16 cellular contexts compared by ENCODE assay signal in genomic region chr7:98091061-98091460, GRCh38.
"Had no signal": no experiment of that assay in that cellular context is flagged by ENCODE, and none has a peak within 500 bp of the region (broad histone marks: within the 10 kb centered on the region; RNA-seq: fewer than 3 reads in every experiment).

No MANE protein-coding gene starts in this region.

- H3K27me3 ChIP-seq: colonic mucosa, suprapubic skin had no signal

- H3K4me1 ChIP-seq: adrenal gland, colonic mucosa had no signal

- ATAC-seq: activated CD8-positive, alpha-beta T cell treated with anti-CD3 and anti-CD28 coated beads, Interleukin-2, amount 10 ng/mL, durations not matched to agents 7 days and 5 days; sciatic nerve; stimulated activated naive CD8-positive, alpha-beta T cell treated with anti-CD3 and anti-CD28 coated beads, Interleukin-15, Interleukin-2, amounts not matched to agents 100 U/mL and 50 U/mL, for 24 hours had no signal

- H3K9me3 ChIP-seq: colonic mucosa had no signal

- H3K36me3 ChIP-seq: adrenal gland, colonic mucosa, esophagus squamous epithelium, suprapubic skin had no signal

- DNase-seq: activated CD4-positive, alpha-beta T cell treated with anti-CD3 and anti-CD28 coated beads, Interleukin-2, amount 10 ng/mL, durations not matched to agents 24 days and 14 days; activated CD4-positive, CD25-positive, alpha-beta regulatory T cell; activated CD8-positive, alpha-beta memory T cell treated with anti-CD3 and anti-CD28 coated beads, Interleukin-2, amount 50 U/mL, for 4 hours; activated CD8-positive, alpha-beta T cell treated with anti-CD3 and anti-CD28 coated beads, Interleukin-2, amount 10 ng/mL, durations not matched to agents 7 days and 5 days; activated effector memory CD4-positive, alpha-beta T cell treated with anti-CD3 and anti-CD28 coated beads, Interleukin-2, amount 50 U/mL, for 16 hours; activated T-cell treated with anti-CD3 and anti-CD28 coated beads, Interleukin-2, amount 50 U/mL, for 48 hours; caudate nucleus; colonic mucosa; esophagus squamous epithelium; foreskin fibroblast; glutamatergic neuron; stimulated activated naive CD8-positive, alpha-beta T cell treated with anti-CD3 and anti-CD28 coated beads, Interleukin-15, Interleukin-2, amounts not matched to agents 100 U/mL and 50 U/mL, for 24 hours had no signal

- H3K4me3 ChIP-seq: adrenal gland, colonic mucosa, esophagus squamous epithelium, lung, suprapubic skin had no signal

- H3K27ac ChIP-seq: adrenal gland, colonic mucosa, esophagus squamous epithelium, suprapubic skin had no signal
